In the genomic region with DNA sequence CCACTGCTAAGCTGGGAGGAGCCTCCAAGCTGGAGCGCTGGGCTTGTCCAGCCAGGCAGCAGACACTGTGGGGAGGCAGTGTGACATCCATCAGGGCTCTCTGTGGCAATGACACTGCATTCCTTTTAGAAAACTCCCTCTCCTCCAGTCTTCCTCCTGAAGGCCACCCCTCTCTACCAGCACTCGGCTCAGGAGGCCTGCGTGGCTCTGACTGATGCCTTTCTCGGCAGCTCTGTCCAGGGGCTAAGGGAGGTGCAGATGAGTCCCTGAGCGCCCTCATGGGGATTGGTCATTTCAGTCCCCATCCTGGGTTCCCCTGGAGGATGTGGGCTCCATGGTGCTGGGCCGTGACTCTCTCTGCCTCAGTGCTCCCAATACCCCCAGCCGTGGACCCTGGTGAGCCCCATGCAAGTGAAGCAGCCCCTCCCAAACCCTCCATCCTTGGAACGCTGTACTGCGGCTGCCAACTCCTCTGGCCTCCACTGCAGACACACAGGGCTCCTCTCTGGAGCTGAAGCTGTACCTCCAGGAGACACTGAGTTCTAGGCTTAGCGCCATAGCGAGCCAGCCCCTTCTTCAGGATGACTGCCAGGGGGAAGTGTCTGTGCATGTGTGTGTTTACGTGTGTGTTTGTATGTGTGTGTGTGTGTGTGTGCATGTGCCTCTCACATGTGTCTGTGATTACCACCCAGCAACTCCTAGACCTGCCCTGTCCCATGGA, we compare ENCODE assay signal across 1 cellular context.
TF ChIP-seq lines count a peak whose summit lies in the region.

No MANE protein-coding gene starts in this region.

TF ChIP-seq in WTC11, 78 proteins besides CTCF, POLR2A, EP300 and RAD21 (continued from another document):
- TF ChIP-seq, protein P1, sequence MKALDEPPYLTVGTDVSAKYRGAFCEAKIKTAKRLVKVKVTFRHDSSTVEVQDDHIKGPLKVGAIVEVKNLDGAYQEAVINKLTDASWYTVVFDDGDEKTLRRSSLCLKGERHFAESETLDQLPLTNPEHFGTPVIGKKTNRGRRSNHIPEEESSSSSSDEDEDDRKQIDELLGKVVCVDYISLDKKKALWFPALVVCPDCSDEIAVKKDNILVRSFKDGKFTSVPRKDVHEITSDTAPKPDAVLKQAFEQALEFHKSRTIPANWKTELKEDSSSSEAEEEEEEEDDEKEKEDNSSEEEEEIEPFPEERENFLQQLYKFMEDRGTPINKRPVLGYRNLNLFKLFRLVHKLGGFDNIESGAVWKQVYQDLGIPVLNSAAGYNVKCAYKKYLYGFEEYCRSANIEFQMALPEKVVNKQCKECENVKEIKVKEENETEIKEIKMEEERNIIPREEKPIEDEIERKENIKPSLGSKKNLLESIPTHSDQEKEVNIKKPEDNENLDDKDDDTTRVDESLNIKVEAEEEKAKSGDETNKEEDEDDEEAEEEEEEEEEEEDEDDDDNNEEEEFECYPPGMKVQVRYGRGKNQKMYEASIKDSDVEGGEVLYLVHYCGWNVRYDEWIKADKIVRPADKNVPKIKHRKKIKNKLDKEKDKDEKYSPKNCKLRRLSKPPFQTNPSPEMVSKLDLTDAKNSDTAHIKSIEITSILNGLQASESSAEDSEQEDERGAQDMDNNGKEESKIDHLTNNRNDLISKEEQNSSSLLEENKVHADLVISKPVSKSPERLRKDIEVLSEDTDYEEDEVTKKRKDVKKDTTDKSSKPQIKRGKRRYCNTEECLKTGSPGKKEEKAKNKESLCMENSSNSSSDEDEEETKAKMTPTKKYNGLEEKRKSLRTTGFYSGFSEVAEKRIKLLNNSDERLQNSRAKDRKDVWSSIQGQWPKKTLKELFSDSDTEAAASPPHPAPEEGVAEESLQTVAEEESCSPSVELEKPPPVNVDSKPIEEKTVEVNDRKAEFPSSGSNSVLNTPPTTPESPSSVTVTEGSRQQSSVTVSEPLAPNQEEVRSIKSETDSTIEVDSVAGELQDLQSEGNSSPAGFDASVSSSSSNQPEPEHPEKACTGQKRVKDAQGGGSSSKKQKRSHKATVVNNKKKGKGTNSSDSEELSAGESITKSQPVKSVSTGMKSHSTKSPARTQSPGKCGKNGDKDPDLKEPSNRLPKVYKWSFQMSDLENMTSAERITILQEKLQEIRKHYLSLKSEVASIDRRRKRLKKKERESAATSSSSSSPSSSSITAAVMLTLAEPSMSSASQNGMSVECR (CRISPR knock-in tag; IDR thresholded peaks at IDR 0.05; ENCODE audit: borderline replicate concordance), result no peak
- TF ChIP-seq, protein P2, sequence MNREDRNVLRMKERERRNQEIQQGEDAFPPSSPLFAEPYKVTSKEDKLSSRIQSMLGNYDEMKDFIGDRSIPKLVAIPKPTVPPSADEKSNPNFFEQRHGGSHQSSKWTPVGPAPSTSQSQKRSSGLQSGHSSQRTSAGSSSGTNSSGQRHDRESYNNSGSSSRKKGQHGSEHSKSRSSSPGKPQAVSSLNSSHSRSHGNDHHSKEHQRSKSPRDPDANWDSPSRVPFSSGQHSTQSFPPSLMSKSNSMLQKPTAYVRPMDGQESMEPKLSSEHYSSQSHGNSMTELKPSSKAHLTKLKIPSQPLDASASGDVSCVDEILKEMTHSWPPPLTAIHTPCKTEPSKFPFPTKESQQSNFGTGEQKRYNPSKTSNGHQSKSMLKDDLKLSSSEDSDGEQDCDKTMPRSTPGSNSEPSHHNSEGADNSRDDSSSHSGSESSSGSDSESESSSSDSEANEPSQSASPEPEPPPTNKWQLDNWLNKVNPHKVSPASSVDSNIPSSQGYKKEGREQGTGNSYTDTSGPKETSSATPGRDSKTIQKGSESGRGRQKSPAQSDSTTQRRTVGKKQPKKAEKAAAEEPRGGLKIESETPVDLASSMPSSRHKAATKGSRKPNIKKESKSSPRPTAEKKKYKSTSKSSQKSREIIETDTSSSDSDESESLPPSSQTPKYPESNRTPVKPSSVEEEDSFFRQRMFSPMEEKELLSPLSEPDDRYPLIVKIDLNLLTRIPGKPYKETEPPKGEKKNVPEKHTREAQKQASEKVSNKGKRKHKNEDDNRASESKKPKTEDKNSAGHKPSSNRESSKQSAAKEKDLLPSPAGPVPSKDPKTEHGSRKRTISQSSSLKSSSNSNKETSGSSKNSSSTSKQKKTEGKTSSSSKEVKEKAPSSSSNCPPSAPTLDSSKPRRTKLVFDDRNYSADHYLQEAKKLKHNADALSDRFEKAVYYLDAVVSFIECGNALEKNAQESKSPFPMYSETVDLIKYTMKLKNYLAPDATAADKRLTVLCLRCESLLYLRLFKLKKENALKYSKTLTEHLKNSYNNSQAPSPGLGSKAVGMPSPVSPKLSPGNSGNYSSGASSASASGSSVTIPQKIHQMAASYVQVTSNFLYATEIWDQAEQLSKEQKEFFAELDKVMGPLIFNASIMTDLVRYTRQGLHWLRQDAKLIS (CRISPR knock-in tag; IDR thresholded peaks at IDR 0.05; ENCODE audit: borderline replicate concordance), result no peak
- TF ChIP-seq, protein P3, sequence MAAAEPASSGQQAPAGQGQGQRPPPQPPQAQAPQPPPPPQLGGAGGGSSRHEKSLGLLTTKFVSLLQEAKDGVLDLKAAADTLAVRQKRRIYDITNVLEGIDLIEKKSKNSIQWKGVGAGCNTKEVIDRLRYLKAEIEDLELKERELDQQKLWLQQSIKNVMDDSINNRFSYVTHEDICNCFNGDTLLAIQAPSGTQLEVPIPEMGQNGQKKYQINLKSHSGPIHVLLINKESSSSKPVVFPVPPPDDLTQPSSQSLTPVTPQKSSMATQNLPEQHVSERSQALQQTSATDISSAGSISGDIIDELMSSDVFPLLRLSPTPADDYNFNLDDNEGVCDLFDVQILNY (CRISPR knock-in tag; IDR thresholded peaks at IDR 0.05), result no peak
- TF ChIP-seq, protein P4, sequence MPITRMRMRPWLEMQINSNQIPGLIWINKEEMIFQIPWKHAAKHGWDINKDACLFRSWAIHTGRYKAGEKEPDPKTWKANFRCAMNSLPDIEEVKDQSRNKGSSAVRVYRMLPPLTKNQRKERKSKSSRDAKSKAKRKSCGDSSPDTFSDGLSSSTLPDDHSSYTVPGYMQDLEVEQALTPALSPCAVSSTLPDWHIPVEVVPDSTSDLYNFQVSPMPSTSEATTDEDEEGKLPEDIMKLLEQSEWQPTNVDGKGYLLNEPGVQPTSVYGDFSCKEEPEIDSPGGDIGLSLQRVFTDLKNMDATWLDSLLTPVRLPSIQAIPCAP (CRISPR knock-in tag; IDR thresholded peaks at IDR 0.05), result no peak
- TF ChIP-seq NR3C1 (CRISPR knock-in tag; conservative IDR thresholded peaks at IDR 0.05; ENCODE audit: low read depth) (no peak), TEAD4 (CRISPR knock-in tag; IDR thresholded peaks at IDR 0.05) (no peak), SOX15 (CRISPR knock-in tag; IDR thresholded peaks at IDR 0.05) (no peak), CBFB (CRISPR knock-in tag; IDR thresholded peaks at IDR 0.05; ENCODE audit: low read depth) (no peak), SMAD3 (CRISPR knock-in tag; IDR thresholded peaks at IDR 0.05; ENCODE audit: borderline replicate concordance) (no peak), CREB1 (CRISPR knock-in tag; IDR thresholded peaks at IDR 0.05) (no peak), ZNF317 (CRISPR knock-in tag; IDR thresholded peaks at IDR 0.05; ENCODE audit: borderline replicate concordance, low read depth) (no peak), ZNF671 (CRISPR knock-in tag; IDR thresholded peaks at IDR 0.05) (no peak), ZNF396 (CRISPR knock-in tag; IDR thresholded peaks at IDR 0.05; ENCODE audit: borderline replicate concordance) (no peak)
- TF ChIP-seq, protein P5, sequence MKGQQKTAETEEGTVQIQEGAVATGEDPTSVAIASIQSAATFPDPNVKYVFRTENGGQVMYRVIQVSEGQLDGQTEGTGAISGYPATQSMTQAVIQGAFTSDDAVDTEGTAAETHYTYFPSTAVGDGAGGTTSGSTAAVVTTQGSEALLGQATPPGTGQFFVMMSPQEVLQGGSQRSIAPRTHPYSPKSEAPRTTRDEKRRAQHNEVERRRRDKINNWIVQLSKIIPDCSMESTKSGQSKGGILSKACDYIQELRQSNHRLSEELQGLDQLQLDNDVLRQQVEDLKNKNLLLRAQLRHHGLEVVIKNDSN (CRISPR knock-in tag; IDR thresholded peaks at IDR 0.05), result no peak
